Comparison of ENCODE assay signal across 8 cellular contexts in genomic region chr22:22721681-22722309, GRCh38.
DNase-seq lines count a peak whose midpoint lies in the region; ATAC-seq and TF ChIP-seq lines count a peak whose summit lies in the region.

No MANE protein-coding gene starts in this region.

- intact Hi-C loops in MCF 10A (cut with micrococcal nuclease) (no loop called here), breast epithelium (cut with DNase I; ENCODE audit: low total_unique reads) (no loop called here), tibial artery (cut with DNase I; ENCODE audit: low total_unique reads) (no loop called here)
- intact Hi-C loops in naive thymus-derived CD4-positive, alpha-beta T cell (cut with micrococcal nuclease), result no loop called here

- TF ChIP-seq CTCF in MCF 10A (IDR thresholded peaks at IDR 0.05; ENCODE audit: unreplicated experiment) (no peak), breast epithelium (IDR thresholded peaks at IDR 0.05) (no peak), tibial artery (IDR thresholded peaks at IDR 0.05) (no peak)

- no peaks in the 10 kb centered on the region for H3K27me3 Mint-ChIP-seq in MCF 10A (ENCODE audit: insufficient read depth, unreplicated experiment)
- peaks cover 0 to 3% (median 0%) of the 10 kb centered on the region in 5 donors for H3K27me3 Mint-ChIP-seq in naive thymus-derived CD4-positive, alpha-beta T cell

- no peaks in the 10 kb centered on the region for H3K9me3 Mint-ChIP-seq in MCF 10A (ENCODE audit: unreplicated experiment)
- H3K9me3 Mint-ChIP-seq in naive thymus-derived CD4-positive, alpha-beta T cell, result no peaks in the 10 kb centered on the region

- H3K36me3 ChIP-seq in breast epithelium (no peaks in the 10 kb centered on the region), tibial artery (no peaks in the 10 kb centered on the region)
- H3K36me3 ChIP-seq in naive thymus-derived CD4-positive, alpha-beta T cell (ENCODE audit: control insufficient read depth in 2 of 3, insufficient read depth in 3 of 3, low read length in 3 of 3), result no peaks in the 10 kb centered on the region

- no TSS peak for BruUV-seq in MCF 10A (replicated peaks; lab: Mats Ljungman, UMichigan)

- no peaks in the 10 kb centered on the region for H3K4me1 ChIP-seq in breast epithelium
- H3K4me1 ChIP-seq in naive thymus-derived CD4-positive, alpha-beta T cell (ENCODE audit: control insufficient read depth in 2 of 2, insufficient read depth in 2 of 2, low read length in 2 of 2), result peaks cover 6 to 34% of the 10 kb centered on the region in 2 donors
- no peaks in the 10 kb centered on the region for H3K4me1 ChIP-seq in tibial artery

- H3K36me3 Mint-ChIP-seq in MCF 10A (ENCODE audit: insufficient read depth, unreplicated experiment), result no peaks in the 10 kb centered on the region
- H3K36me3 Mint-ChIP-seq in naive thymus-derived CD4-positive, alpha-beta T cell, result no peaks in the 10 kb centered on the region

- TF ChIP-seq POLR2A in breast epithelium (IDR thresholded peaks at IDR 0.05), result no peak

- H3K27ac Mint-ChIP-seq in MCF 10A (ENCODE audit: low read depth, unreplicated experiment), result no peak overlapping the region
- H3K27ac Mint-ChIP-seq in naive thymus-derived CD4-positive, alpha-beta T cell, result peak overlapping the region in 4 of 9 donors; percentile 4 to 43 (median 28)

- H3K4me3 ChIP-seq in breast epithelium (no peak overlapping the region), tibial artery (no peak overlapping the region)
- no peak overlapping the region for H3K4me3 ChIP-seq in naive thymus-derived CD4-positive, alpha-beta T cell (ENCODE audit: low read length)

- peaks cover 5% of the 10 kb centered on the region for H3K4me1 Mint-ChIP-seq in MCF 10A (ENCODE audit: insufficient read depth, unreplicated experiment)
- peaks cover 0 to 28% (median 16%) of the 10 kb centered on the region in 7 donors for H3K4me1 Mint-ChIP-seq in naive thymus-derived CD4-positive, alpha-beta T cell

- H3K9me3 ChIP-seq in breast epithelium (no peaks in the 10 kb centered on the region), tibial artery (no peaks in the 10 kb centered on the region)
- no peaks in the 10 kb centered on the region for H3K9me3 ChIP-seq in naive thymus-derived CD4-positive, alpha-beta T cell (ENCODE audit: control insufficient read depth in 2 of 3, low read length in 3 of 3)

- POLR2A ChIA-PET in MCF 10A (lab: Yijun Ruan, JAX), result interaction anchor here (0.5 to 0.6 kb wide), 2 partner anchors 143 to 936 kb away, joined by 3 to 4 read pairs; no protein-coding TSS in a partner anchor
- POLR2A ChIA-PET in naive thymus-derived CD4-positive, alpha-beta T cell (lab: Charles Lee), result no interaction called here

- ATAC-seq in naive thymus-derived CD4-positive, alpha-beta T cell, result peak; percentile 45
- ATAC-seq in GM21390 (IDR thresholded peaks at IDR 0.05; ENCODE audit: unreplicated experiment), result no peak

- no peak overlapping the region for H3K4me3 Mint-ChIP-seq in MCF 10A (ENCODE audit: unreplicated experiment)
- no peak overlapping the region for H3K4me3 Mint-ChIP-seq in naive thymus-derived CD4-positive, alpha-beta T cell

- CTCF ChIA-PET in MCF 10A (lab: Yijun Ruan, JAX), result interaction anchor here (1.1 to 2.6 kb wide), 2 partner anchors 12 to 132 kb away, joined by 3 to 13 read pairs; no protein-coding TSS in a partner anchor
- CTCF ChIA-PET in naive thymus-derived CD4-positive, alpha-beta T cell (lab: Charles Lee), result interaction anchor here (1.4 to 2.5 kb wide), 3 partner anchors 17 to 162 kb away, joined by 3 to 17 read pairs (median 5); no protein-coding TSS in a partner anchor

- peak overlapping the region in 1 of 2 donors; percentile 12 for H3K27ac ChIP-seq in breast epithelium
- no peak overlapping the region for H3K27ac ChIP-seq in naive thymus-derived CD4-positive, alpha-beta T cell (ENCODE audit: low read depth, low read length)
- no peak overlapping the region for H3K27ac ChIP-seq in tibial artery

- H3K27me3 ChIP-seq in breast epithelium (no peaks in the 10 kb centered on the region), tibial artery (peaks cover 0 to 22% of the 10 kb centered on the region in 2 donors)
- H3K27me3 ChIP-seq in naive thymus-derived CD4-positive, alpha-beta T cell (ENCODE audit: control insufficient read depth in 2 of 2, insufficient read depth in 2 of 2, low read length in 2 of 2), result no peaks in the 10 kb centered on the region

- DNase-seq in MCF 10A (ENCODE audit: unreplicated experiment), result peak; percentile 53
- no peak for DNase-seq in breast epithelium (ENCODE audit: low spot score in 2 of 2)
- DNase-seq in activated naive CD4-positive, alpha-beta T cell treated with Interleukin-2 at 50 U/mL for 16 hours, result peak; percentile 71
- peak in 1 of 9 donors; percentile 79 for DNase-seq in naive thymus-derived CD4-positive, alpha-beta T cell
- DNase-seq in Kasumi-1 (lab: John Stamatoyannopoulos, UW), result no peak
- no peak for DNase-seq in tibial artery
- no peak for DNase-seq in C1 segment of cervical spinal cord (lab: John Stamatoyannopoulos, UW)

Comparison
In these comparisons a context has a peak if more than half of its experiments do, and no peak if none do; other contexts are left out.
1. DNase-seq: peak in MCF 10A (single experiment) and activated naive CD4-positive, alpha-beta T cell treated with Interleukin-2 at 50 U/mL for 16 hours (single experiment); none in breast epithelium (0 of 2), Kasumi-1 (0 of 2), tibial artery (0 of 2) and C1 segment of cervical spinal cord (0 of 14).